Comparison of ENCODE assay signal across 1 cellular context in the genomic region with DNA sequence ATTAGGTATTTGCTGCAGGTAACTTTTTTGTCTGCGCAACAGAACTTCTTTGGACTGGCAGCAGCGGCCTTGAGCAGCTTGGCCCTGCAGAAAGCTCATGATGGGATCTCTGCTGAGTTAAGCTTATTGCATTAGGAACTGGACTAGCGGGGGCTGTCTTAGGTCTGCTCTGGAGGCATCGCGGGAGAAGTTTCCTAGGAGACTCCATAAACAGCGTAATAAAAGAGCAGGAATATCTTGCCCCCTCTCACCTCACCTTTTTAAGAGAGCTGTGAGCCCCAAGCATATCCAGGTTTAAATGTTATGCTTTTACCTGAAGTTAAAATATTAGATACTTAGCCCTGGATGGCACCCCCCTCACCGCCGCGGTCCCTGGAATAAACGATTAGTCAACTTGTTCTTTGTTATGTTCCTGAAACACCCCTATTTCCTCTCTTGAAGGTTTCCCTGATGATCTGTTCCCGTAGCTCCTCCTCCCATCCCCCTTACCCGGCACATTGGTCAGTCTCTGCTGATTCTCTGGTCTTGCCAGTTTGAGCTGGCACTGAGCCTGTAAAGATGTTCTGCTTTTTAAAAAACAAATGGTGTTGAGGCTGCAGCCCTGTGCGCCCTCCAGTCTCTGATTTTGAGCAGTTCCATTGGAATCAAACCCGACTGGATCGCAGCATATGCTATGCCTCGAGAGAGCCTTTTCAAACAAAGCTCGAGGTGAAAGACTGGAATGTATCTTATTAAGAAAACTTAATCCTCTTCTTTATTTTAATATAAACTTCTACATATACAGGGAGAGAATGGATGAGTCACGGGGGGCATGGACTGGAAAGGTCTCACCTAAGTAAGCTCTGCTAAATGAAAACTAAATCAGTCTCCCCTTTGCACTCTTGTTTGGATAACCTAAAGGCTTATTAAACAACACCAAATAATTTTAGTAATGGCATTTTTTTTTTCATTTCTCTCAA.
TF ChIP-seq lines count a peak whose summit lies in the region.

No MANE protein-coding gene starts in this region.

TF ChIP-seq in HEK293, 187 proteins besides CTCF, POLR2A, EP300 and RAD21 (continued from another document):
- TF ChIP-seq, protein P1, sequence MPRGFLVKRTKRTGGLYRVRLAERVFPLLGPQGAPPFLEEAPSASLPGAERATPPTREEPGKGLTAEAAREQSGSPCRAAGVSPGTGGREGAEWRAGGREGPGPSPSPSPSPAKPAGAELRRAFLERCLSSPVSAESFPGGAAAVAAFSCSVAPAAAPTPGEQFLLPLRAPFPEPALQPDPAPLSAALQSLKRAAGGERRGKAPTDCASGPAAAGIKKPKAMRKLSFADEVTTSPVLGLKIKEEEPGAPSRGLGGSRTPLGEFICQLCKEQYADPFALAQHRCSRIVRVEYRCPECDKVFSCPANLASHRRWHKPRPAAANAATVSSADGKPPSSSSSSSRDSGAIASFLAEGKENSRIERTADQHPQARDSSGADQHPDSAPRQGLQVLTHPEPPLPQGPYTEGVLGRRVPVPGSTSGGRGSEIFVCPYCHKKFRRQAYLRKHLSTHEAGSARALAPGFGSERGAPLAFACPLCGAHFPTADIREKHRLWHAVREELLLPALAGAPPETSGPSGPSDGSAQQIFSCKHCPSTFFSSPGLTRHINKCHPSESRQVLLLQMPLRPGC (tag by site-specific recombination; IDR thresholded peaks at IDR 0.05): no peak
- TF ChIP-seq, protein P2, sequence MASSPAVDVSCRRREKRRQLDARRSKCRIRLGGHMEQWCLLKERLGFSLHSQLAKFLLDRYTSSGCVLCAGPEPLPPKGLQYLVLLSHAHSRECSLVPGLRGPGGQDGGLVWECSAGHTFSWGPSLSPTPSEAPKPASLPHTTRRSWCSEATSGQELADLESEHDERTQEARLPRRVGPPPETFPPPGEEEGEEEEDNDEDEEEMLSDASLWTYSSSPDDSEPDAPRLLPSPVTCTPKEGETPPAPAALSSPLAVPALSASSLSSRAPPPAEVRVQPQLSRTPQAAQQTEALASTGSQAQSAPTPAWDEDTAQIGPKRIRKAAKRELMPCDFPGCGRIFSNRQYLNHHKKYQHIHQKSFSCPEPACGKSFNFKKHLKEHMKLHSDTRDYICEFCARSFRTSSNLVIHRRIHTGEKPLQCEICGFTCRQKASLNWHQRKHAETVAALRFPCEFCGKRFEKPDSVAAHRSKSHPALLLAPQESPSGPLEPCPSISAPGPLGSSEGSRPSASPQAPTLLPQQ (tag by site-specific recombination; IDR thresholded peaks at IDR 0.05): no peak
- TF ChIP-seq ZNF558 (tag by site-specific recombination; IDR thresholded peaks at IDR 0.05): no peak
- peak; percentile 29; the same call in 1 of the 2 replicates for TF ChIP-seq ZNF600 (tag by site-specific recombination; IDR thresholded peaks at IDR 0.05)
- no peak for TF ChIP-seq ZNF560 (tag by site-specific recombination; IDR thresholded peaks at IDR 0.05; ENCODE audit: borderline replicate concordance)
- TF ChIP-seq ZBTB48 (tag by site-specific recombination; IDR thresholded peaks at IDR 0.05): 0 out of 2 replicates have a peak, but pooled peaks have one; percentile 16
